In the genomic region with DNA sequence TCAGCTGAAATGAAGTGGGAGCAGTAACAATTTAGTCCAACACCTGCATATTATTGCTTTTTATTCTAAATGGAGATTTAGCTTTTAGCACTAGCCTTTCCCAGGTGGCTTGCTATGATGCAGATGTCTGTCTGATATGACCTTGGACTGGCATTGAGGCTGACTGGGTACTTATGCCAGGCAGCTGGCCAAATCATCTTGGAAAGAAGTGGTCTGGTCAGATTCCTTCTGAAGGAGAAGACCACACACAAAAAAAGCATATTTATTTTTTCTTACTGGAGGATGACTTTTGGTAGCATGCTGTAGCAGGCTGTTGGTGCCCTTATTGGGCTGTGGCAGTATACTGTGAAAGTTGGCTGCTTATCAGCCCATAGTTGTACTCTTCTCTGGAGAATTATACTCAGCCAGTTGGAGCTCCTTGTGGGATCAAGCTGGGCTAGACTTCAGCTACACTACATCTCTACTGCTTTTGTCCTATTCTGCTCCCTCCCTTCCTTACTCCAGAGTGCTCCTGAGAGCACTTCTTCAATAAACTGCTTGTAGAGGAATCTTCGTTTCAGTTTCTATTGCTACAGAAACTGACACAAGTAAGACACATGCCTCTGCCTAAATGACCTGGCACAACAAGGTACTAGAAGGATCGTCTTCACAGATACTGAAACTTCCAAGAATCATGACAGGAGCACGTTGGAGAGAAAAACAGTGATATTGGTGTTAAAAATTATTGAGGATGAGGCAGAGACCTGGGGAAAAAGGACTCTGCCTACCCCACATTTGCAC, we compare ENCODE assay signal across 21 cellular contexts.
DNase-seq lines count a peak whose midpoint lies in the region; ATAC-seq, FAIRE-seq and TF ChIP-seq lines count a peak whose summit lies in the region.
"Had no signal": no experiment of that assay in that cellular context is flagged by ENCODE, and none has a peak within 500 bp of the region (broad histone marks: within the 10 kb centered on the region; RNA-seq: fewer than 3 reads in every experiment).

No MANE protein-coding gene starts in this region.

- no peak overlapping the region for H3K27ac ChIP-seq in CD8-positive, alpha-beta T cell (ENCODE audit: low read depth, low read length)
- H3K27ac ChIP-seq in right lobe of liver, result no peak overlapping the region
- H3K27ac ChIP-seq: BLaER1, heart right ventricle had no signal

- H3K36me3 Mint-ChIP-seq in activated CD4-positive, alpha-beta T cell treated with anti-CD3 and anti-CD28 coated beads for 36 hours (ENCODE audit: low read depth), result no peaks in the 10 kb centered on the region
- H3K36me3 Mint-ChIP-seq in T-helper 1 cell treated with Interleukin-12 subunit alpha and Interleukin-12 subunit beta and Interleukin-4 antibody, amounts not matched to agents 30 μg/mL and 1 μg/mL, for 36 hours (ENCODE audit: low read depth), result peaks cover 6% of the 10 kb centered on the region
- no peaks in the 10 kb centered on the region for H3K36me3 Mint-ChIP-seq in CD8-positive, alpha-beta T cell
- H3K36me3 Mint-ChIP-seq: type B pancreatic cell had no signal

- peak; percentile 86 for FAIRE-seq in GM19239 (lab: Jason Lieb, UNC)
- FAIRE-seq: A204.1, endometrium, RCC 7860 had no signal

- peaks cover 5% of the 10 kb centered on the region for H3K9me3 Mint-ChIP-seq in activated CD4-positive, alpha-beta T cell treated with anti-CD3 and anti-CD28 coated beads for 36 hours (ENCODE audit: low read depth)
- peaks cover 12% of the 10 kb centered on the region for H3K9me3 Mint-ChIP-seq in T-helper 1 cell treated with Interleukin-12 subunit alpha and Interleukin-12 subunit beta and Interleukin-4 antibody, amounts not matched to agents 30 μg/mL and 1 μg/mL, for 36 hours
- no peaks in the 10 kb centered on the region for H3K9me3 Mint-ChIP-seq in CD8-positive, alpha-beta T cell

- intact Hi-C loops in activated CD4-positive, alpha-beta T cell treated with anti-CD3 and anti-CD28 coated beads for 36 hours (cut with DNase I, micrococcal nuclease), result no loop called here
- intact Hi-C loops in CD8-positive, alpha-beta T cell (cut with DNase I, micrococcal nuclease), result no loop called here
- intact Hi-C loops in right lobe of liver (cut with DNase I), result no loop called here

- no peak overlapping the region for H3K4me3 ChIP-seq in CD8-positive, alpha-beta T cell (ENCODE audit: low read depth, low read length)
- H3K4me3 ChIP-seq in right lobe of liver, result no peak overlapping the region
- H3K4me3 ChIP-seq: BLaER1, heart right ventricle had no signal

- H3K4me3 Mint-ChIP-seq in activated CD4-positive, alpha-beta T cell treated with anti-CD3 and anti-CD28 coated beads for 36 hours, result no peak overlapping the region
- peak overlapping the region; percentile 11 for H3K4me3 Mint-ChIP-seq in T-helper 1 cell treated with Interleukin-12 subunit alpha and Interleukin-12 subunit beta and Interleukin-4 antibody, amounts not matched to agents 30 μg/mL and 1 μg/mL, for 36 hours
- H3K4me3 Mint-ChIP-seq in CD8-positive, alpha-beta T cell, result no peak overlapping the region
- H3K4me3 Mint-ChIP-seq: activated naive CD4-positive, alpha-beta T cell treated with anti-CD3 and anti-CD28 coated beads, Interleukin-2, amount 10 ng/mL, durations not matched to agents 7 days and 5 days; type B pancreatic cell had no signal

- no peaks in the 10 kb centered on the region for H3K36me3 ChIP-seq in CD8-positive, alpha-beta T cell (ENCODE audit: insufficient read depth, low read length)
- H3K36me3 ChIP-seq in right lobe of liver, result no peaks in the 10 kb centered on the region
- H3K36me3 ChIP-seq: BLaER1, heart right ventricle had no signal

- TF ChIP-seq CTCF in CD8-positive, alpha-beta T cell (IDR thresholded peaks at IDR 0.05), result no peak
- no peak for TF ChIP-seq CTCF in right lobe of liver (IDR thresholded peaks at IDR 0.05)

- H3K9me3 ChIP-seq in CD8-positive, alpha-beta T cell (ENCODE audit: low read length), result no peaks in the 10 kb centered on the region
- no peaks in the 10 kb centered on the region for H3K9me3 ChIP-seq in right lobe of liver
- H3K9me3 ChIP-seq: BLaER1, heart right ventricle had no signal

- ATAC-seq in activated CD4-positive, alpha-beta T cell treated with anti-CD3 and anti-CD28 coated beads for 36 hours, result peak; percentile 47
- ATAC-seq in HG02981 (IDR thresholded peaks at IDR 0.05; ENCODE audit: unreplicated experiment) (peak; percentile 51), HG02852 (IDR thresholded peaks at IDR 0.05; ENCODE audit: unreplicated experiment) (no peak), right lobe of liver (no peak)
- ATAC-seq in CD8-positive, alpha-beta T cell, result no peak
- ATAC-seq: heart right ventricle, right cardiac atrium had no signal

- DNase-seq in activated CD4-positive, alpha-beta T cell treated with anti-CD3 and anti-CD28 coated beads for 36 hours, result no peak
- DNase-seq in activated CD4-positive, alpha-beta T cell treated with anti-CD3 and anti-CD28 coated beads for 48 hours, result no peak
- DNase-seq in GM19239 (ENCODE audit: insufficient read length, low spot score), result no peak
- DNase-seq in CD8-positive, alpha-beta T cell, result no peak
- no peak for DNase-seq in right lobe of liver
- DNase-seq: activated CD4-positive, alpha-beta T cell treated with anti-CD3 and anti-CD28 coated beads for 4 hours; activated naive CD4-positive, alpha-beta T cell treated with anti-CD3 and anti-CD28 coated beads, Interleukin-2, amount 10 ng/mL, durations not matched to agents 7 days and 5 days; activated T-cell treated with anti-CD3 and anti-CD28 coated beads, Interleukin-2, amount 50 U/mL, for 1 hour; heart right ventricle; NCI-H2081 treated with DMSO at 0.1 percent for 48 hours; NCI-H82; right cardiac atrium; stimulated activated naive CD4-positive, alpha-beta T cell treated with Interleukin-2 at 50 U/mL for 16 hours had no signal

- H3K4me1 Mint-ChIP-seq in activated CD4-positive, alpha-beta T cell treated with anti-CD3 and anti-CD28 coated beads for 36 hours, result peaks cover 25% of the 10 kb centered on the region
- peaks cover 31% of the 10 kb centered on the region for H3K4me1 Mint-ChIP-seq in T-helper 1 cell treated with Interleukin-12 subunit alpha and Interleukin-12 subunit beta and Interleukin-4 antibody, amounts not matched to agents 30 μg/mL and 1 μg/mL, for 36 hours (ENCODE audit: low read depth)
- peaks cover 19% of the 10 kb centered on the region for H3K4me1 Mint-ChIP-seq in CD8-positive, alpha-beta T cell (ENCODE audit: low read depth)

- no peaks in the 10 kb centered on the region for H3K4me1 ChIP-seq in CD8-positive, alpha-beta T cell (ENCODE audit: insufficient read depth, low read length)
- no peaks in the 10 kb centered on the region for H3K4me1 ChIP-seq in right lobe of liver
- H3K4me1 ChIP-seq: heart right ventricle had no signal

- no peak for TF ChIP-seq POLR2A in right lobe of liver (IDR thresholded peaks at IDR 0.05)

- H3K27me3 ChIP-seq in CD8-positive, alpha-beta T cell (ENCODE audit: insufficient read depth, low read length), result no peaks in the 10 kb centered on the region
- no peaks in the 10 kb centered on the region for H3K27me3 ChIP-seq in right lobe of liver
- H3K27me3 ChIP-seq: BLaER1 had no signal

- WGBS in right lobe of liver (ENCODE audit: insufficient coverage, low coverage, low lambda C conversion rate, missing lambda C conversion rate), result 34% methylated on average over 3 of the region's 3 CpGs

- H3K27ac Mint-ChIP-seq in activated CD4-positive, alpha-beta T cell treated with anti-CD3 and anti-CD28 coated beads for 36 hours, result no peak overlapping the region
- no peak overlapping the region for H3K27ac Mint-ChIP-seq in T-helper 1 cell treated with Interleukin-12 subunit alpha and Interleukin-12 subunit beta and Interleukin-4 antibody, amounts not matched to agents 30 μg/mL and 1 μg/mL, for 36 hours
- no peak overlapping the region for H3K27ac Mint-ChIP-seq in CD8-positive, alpha-beta T cell
- H3K27ac Mint-ChIP-seq: activated naive CD4-positive, alpha-beta T cell treated with anti-CD3 and anti-CD28 coated beads, Interleukin-2, amount 10 ng/mL, durations not matched to agents 7 days and 5 days; type B pancreatic cell had no signal

- peaks cover 4% of the 10 kb centered on the region for H3K27me3 Mint-ChIP-seq in activated CD4-positive, alpha-beta T cell treated with anti-CD3 and anti-CD28 coated beads for 36 hours
- peaks cover 4% of the 10 kb centered on the region for H3K27me3 Mint-ChIP-seq in T-helper 1 cell treated with Interleukin-12 subunit alpha and Interleukin-12 subunit beta and Interleukin-4 antibody, amounts not matched to agents 30 μg/mL and 1 μg/mL, for 36 hours (ENCODE audit: low read depth)
- no peaks in the 10 kb centered on the region for H3K27me3 Mint-ChIP-seq in CD8-positive, alpha-beta T cell (ENCODE audit: low read depth)
- H3K27me3 Mint-ChIP-seq: type B pancreatic cell had no signal

- POLR2A ChIA-PET in activated CD4-positive, alpha-beta T cell treated with anti-CD3 and anti-CD28 coated beads for 36 hours (lab: Charles Lee), result no interaction called here
- POLR2A ChIA-PET in CD8-positive, alpha-beta T cell (lab: Charles Lee), result no interaction called here

- CTCF ChIA-PET in activated CD4-positive, alpha-beta T cell treated with anti-CD3 and anti-CD28 coated beads for 36 hours (lab: Charles Lee), result interaction anchor here (0.6 kb wide), 1 partner anchor 277 kb away, joined by 4 read pairs; no protein-coding TSS in a partner anchor
- CTCF ChIA-PET in CD8-positive, alpha-beta T cell (lab: Charles Lee), result no interaction called here

Comparison
In these comparisons a context has a peak if more than half of its experiments do, and no peak if none do; other contexts are left out.
1. ATAC-seq: peak in activated CD4-positive, alpha-beta T cell treated with anti-CD3 and anti-CD28 coated beads for 36 hours (single experiment) and HG02981 (single experiment); none in CD8-positive, alpha-beta T cell (single experiment), HG02852 (single experiment) and right lobe of liver (0 of 4).